22 cellular contexts compared by ENCODE assay signal in genomic region chr18:63191413-63191812, GRCh38.
DNase-seq lines count a peak whose midpoint lies in the region; ATAC-seq, FAIRE-seq and TF ChIP-seq lines count a peak whose summit lies in the region.
"Had no signal": no experiment of that assay in that cellular context is flagged by ENCODE, and none has a peak within 500 bp of the region (broad histone marks: within the 10 kb centered on the region; RNA-seq: fewer than 3 reads in every experiment).

No MANE protein-coding gene starts in this region.

- peaks cover 34 to 51% of the 10 kb centered on the region in 2 donors for H3K4me1 Mint-ChIP-seq in effector memory CD8-positive, alpha-beta T cell (ENCODE audit: low read depth in 2 of 2)
- peaks cover 70% of the 10 kb centered on the region for H3K4me1 Mint-ChIP-seq in stimulated activated memory B cell treated with anti-CD40 and anti-IgM and Interleukin-4, amounts not matched to agents 10 μg/mL and 1 μg/mL and 100 μg/mL, for 72 hours

- FAIRE-seq in D721Med (lab: Jason Lieb, UNC) (peak; percentile 87), GM18507 (lab: Jason Lieb, UNC) (peak; percentile 51)
- FAIRE-seq: A549, G401.6, HepG2, K562 had no signal

- no peak for ATAC-seq in effector memory CD8-positive, alpha-beta T cell (replicated peaks)
- ATAC-seq in stimulated activated memory B cell treated with anti-CD40 and anti-IgM and Interleukin-4, amounts not matched to agents 10 μg/mL and 1 μg/mL and 100 μg/mL, for 72 hours: no peak
- ATAC-seq in HG03571 (IDR thresholded peaks at IDR 0.05; ENCODE audit: unreplicated experiment) (no peak), GM21423 (IDR thresholded peaks at IDR 0.05; ENCODE audit: unreplicated experiment) (no peak)
- ATAC-seq: A549, GM23338, HepG2, K562 had no signal

- DNase-seq in D721Med (ENCODE audit: insufficient read length, low spot score): no peak
- DNase-seq in GM18507 (ENCODE audit: extremely low spot score, insufficient read length, low read depth): no peak
- no peak for DNase-seq in effector memory CD8-positive, alpha-beta T cell
- DNase-seq in amygdala (lab: John Stamatoyannopoulos, UW): no peak
- DNase-seq: CD4-positive, CD25-positive, alpha-beta regulatory T cell; COR-L47; MM.1S; NCI-H1092; NCI-H1436 treated with DMSO at 0.1 percent for 48 hours; NCI-H1930; NCI-H510A; PC-9; RPMI8226; SHP77 had no signal

- peak overlapping the region; percentile 85 for H3K27ac Mint-ChIP-seq in effector memory CD8-positive, alpha-beta T cell
- peak overlapping the region; percentile 92 for H3K27ac Mint-ChIP-seq in stimulated activated memory B cell treated with anti-CD40 and anti-IgM and Interleukin-4, amounts not matched to agents 10 μg/mL and 1 μg/mL and 100 μg/mL, for 72 hours
- H3K27ac Mint-ChIP-seq: GM23338 had no signal

- no peak for TF ChIP-seq CTCF in D721Med (IDR thresholded peaks at IDR 0.05; ENCODE audit: insufficient read depth, missing control alignments)

- H3K9me3 Mint-ChIP-seq in effector memory CD8-positive, alpha-beta T cell: no peaks in the 10 kb centered on the region
- H3K9me3 Mint-ChIP-seq in stimulated activated memory B cell treated with anti-CD40 and anti-IgM and Interleukin-4, amounts not matched to agents 10 μg/mL and 1 μg/mL and 100 μg/mL, for 72 hours: peaks cover 2% of the 10 kb centered on the region
- H3K9me3 Mint-ChIP-seq: CD4-positive, CD25-positive, alpha-beta regulatory T cell; GM23338 had no signal

- peaks cover 2% of the 10 kb centered on the region for H3K36me3 Mint-ChIP-seq in effector memory CD8-positive, alpha-beta T cell (ENCODE audit: insufficient read depth)
- peaks cover 20% of the 10 kb centered on the region for H3K36me3 Mint-ChIP-seq in stimulated activated memory B cell treated with anti-CD40 and anti-IgM and Interleukin-4, amounts not matched to agents 10 μg/mL and 1 μg/mL and 100 μg/mL, for 72 hours

- H3K4me3 Mint-ChIP-seq in effector memory CD8-positive, alpha-beta T cell: no peak overlapping the region
- no peak overlapping the region for H3K4me3 Mint-ChIP-seq in stimulated activated memory B cell treated with anti-CD40 and anti-IgM and Interleukin-4, amounts not matched to agents 10 μg/mL and 1 μg/mL and 100 μg/mL, for 72 hours
- H3K4me3 Mint-ChIP-seq: GM23338 had no signal

- no peaks in the 10 kb centered on the region for H3K27me3 Mint-ChIP-seq in effector memory CD8-positive, alpha-beta T cell
- H3K27me3 Mint-ChIP-seq in stimulated activated memory B cell treated with anti-CD40 and anti-IgM and Interleukin-4, amounts not matched to agents 10 μg/mL and 1 μg/mL and 100 μg/mL, for 72 hours: no peaks in the 10 kb centered on the region
- H3K27me3 Mint-ChIP-seq: CD4-positive, CD25-positive, alpha-beta regulatory T cell had no signal
